Comparison of ENCODE assay signal across 1 cellular context in genomic region chr1:180954766-180955165, GRCh38.
TF ChIP-seq lines count a peak whose summit lies in the region.

No MANE protein-coding gene starts in this region.

TF ChIP-seq in GM23338, 12 proteins besides CTCF, POLR2A, EP300 and RAD21 (continued from another document):
- TF ChIP-seq ZNF462 (CRISPR knock-in tag; IDR thresholded peaks at IDR 0.05) (no peak), EZH2phosphoT487 (IDR thresholded peaks at IDR 0.05; ENCODE audit: unreplicated experiment) (no peak), STAT1 (IDR thresholded peaks at IDR 0.05; ENCODE audit: unreplicated experiment) (no peak), EZH2 (IDR thresholded peaks at IDR 0.05; ENCODE audit: low read depth, unreplicated experiment) (no peak), POLR2AphosphoS5 (IDR thresholded peaks at IDR 0.05; ENCODE audit: low read depth) (no peak), NANOG (IDR thresholded peaks at IDR 0.05; ENCODE audit: borderline replicate concordance) (no peak)
